8 cellular contexts compared by ENCODE assay signal in the genomic region with DNA sequence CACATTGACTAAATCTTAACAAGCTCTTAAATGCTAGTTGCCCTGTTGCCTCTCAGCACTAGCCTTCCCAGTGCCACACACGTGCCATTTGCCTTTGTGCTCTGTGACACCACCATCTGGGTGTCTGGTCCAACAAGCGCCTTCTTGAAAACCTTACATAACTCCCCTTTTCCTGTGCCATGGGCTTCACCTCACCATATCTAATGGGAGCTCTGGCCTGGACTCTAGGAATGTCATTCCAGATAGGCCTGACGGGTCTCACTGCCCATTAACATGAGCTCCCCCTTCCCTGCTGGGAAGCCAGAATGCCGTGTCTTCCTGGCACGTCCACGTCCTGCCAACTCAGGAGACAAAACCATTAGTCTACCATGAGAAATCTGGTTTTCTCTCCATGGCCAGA.
"Had no signal": no experiment of that assay in that cellular context is flagged by ENCODE, and none has a peak within 500 bp of the region (broad histone marks: within the 10 kb centered on the region; RNA-seq: fewer than 3 reads in every experiment).

No MANE protein-coding gene starts in this region.

- H3K9me3 ChIP-seq: HAP-1 had no signal

- ATAC-seq: GM23338, HCT116 had no signal

- H3K4me1 ChIP-seq: HAP-1 had no signal

- DNase-seq: GM23248, GOT3, H7, H9, HFFc6 had no signal

- H3K27ac ChIP-seq: GM23248 had no signal

- H3K4me3 ChIP-seq: GM23248, GM23338, HAP-1 had no signal

- H3K36me3 ChIP-seq: HAP-1 had no signal
